ENCODE assay signal across 24 cellular contexts in the genomic region with DNA sequence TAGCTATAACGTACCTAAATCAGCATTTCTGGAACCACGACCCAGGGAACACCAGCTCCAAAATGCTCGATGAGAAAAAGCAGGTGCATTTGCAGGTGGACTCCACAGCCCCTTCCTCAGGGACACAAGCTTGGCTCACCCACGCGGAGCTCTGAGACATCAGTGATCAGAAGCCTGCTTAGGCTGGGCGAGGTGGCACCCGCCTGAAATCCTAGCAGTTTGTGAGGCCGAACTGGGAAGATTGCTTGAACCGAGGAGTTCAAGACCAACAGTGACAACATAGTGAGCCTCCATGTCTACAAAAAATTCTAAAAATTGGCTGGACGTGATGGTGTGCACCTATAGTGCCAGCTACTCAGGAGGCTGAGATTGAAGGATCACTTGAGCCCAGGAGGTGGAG. TPM values are rescaled to one million over a fixed set of nuclear protein-coding genes. Genes with fewer than 3 reads are reported as not detected.
DNase-seq lines count a peak whose midpoint lies in the region; TF ChIP-seq lines count a peak whose summit lies in the region.
"Had no signal": no experiment of that assay in that cellular context is flagged by ENCODE, and none has a peak within 500 bp of the region (broad histone marks: within the 10 kb centered on the region; RNA-seq: fewer than 3 reads in every experiment).

No MANE protein-coding gene starts in this region.

- CTCF ChIA-PET in activated CD4-positive, alpha-beta T cell treated with anti-CD3 and anti-CD28 coated beads, Interleukin-2, amount 10 ng/mL, durations not matched to agents 7 days and 5 days (lab: Charles Lee): interaction anchor here (1.4 kb wide), 1 partner anchor 87 kb away, joined by 3 read pairs; a partner anchor contains a TSS

- H3K4me1 Mint-ChIP-seq in activated CD4-positive, alpha-beta T cell treated with anti-CD3 and anti-CD28 coated beads, Interleukin-2, amount 10 ng/mL, durations not matched to agents 7 days and 5 days: peaks cover 16% of the 10 kb centered on the region
- H3K4me1 Mint-ChIP-seq in endodermal cell (peaks cover 37% of the 10 kb centered on the region), immature natural killer cell (peaks cover 6 to 7% of the 10 kb centered on the region in 2 donors)

- peaks cover 78% of the 10 kb centered on the region for H3K27me3 Mint-ChIP-seq in activated CD4-positive, alpha-beta T cell treated with anti-CD3 and anti-CD28 coated beads, Interleukin-2, amount 10 ng/mL, durations not matched to agents 7 days and 5 days
- H3K27me3 Mint-ChIP-seq in endodermal cell (ENCODE audit: insufficient read depth): peaks cover 57% of the 10 kb centered on the region
- H3K27me3 Mint-ChIP-seq in immature natural killer cell (ENCODE audit: low read depth in 3 of 3): peaks cover 24 to 40% (median 26%) of the 10 kb centered on the region in 3 donors

- no peak overlapping the region for H3K4me3 Mint-ChIP-seq in activated CD4-positive, alpha-beta T cell treated with anti-CD3 and anti-CD28 coated beads, Interleukin-2, amount 10 ng/mL, durations not matched to agents 7 days and 5 days
- H3K4me3 Mint-ChIP-seq in endodermal cell (no peak overlapping the region), immature natural killer cell (no peak overlapping the region)

- peak overlapping the region; percentile 9 for H3K27ac Mint-ChIP-seq in activated CD4-positive, alpha-beta T cell treated with anti-CD3 and anti-CD28 coated beads, Interleukin-2, amount 10 ng/mL, durations not matched to agents 7 days and 5 days
- H3K27ac Mint-ChIP-seq in endodermal cell (no peak overlapping the region), immature natural killer cell (no peak overlapping the region)
- H3K27ac Mint-ChIP-seq: CD4-positive, alpha-beta memory T cell had no signal

- POLR2A ChIA-PET in activated CD4-positive, alpha-beta T cell treated with anti-CD3 and anti-CD28 coated beads, Interleukin-2, amount 10 ng/mL, durations not matched to agents 7 days and 5 days (lab: Charles Lee): no interaction called here

- no peaks in the 10 kb centered on the region for H3K36me3 ChIP-seq in H7 (replicated peaks; ENCODE audit: control insufficient read depth, insufficient read depth, low read length)
- H3K36me3 ChIP-seq in endodermal cell (ENCODE audit: control insufficient read depth, insufficient read depth, low read length): no peaks in the 10 kb centered on the region
- no peaks in the 10 kb centered on the region for H3K36me3 ChIP-seq in MG63
- H3K36me3 ChIP-seq: BLaER1 treated with 17β-estradiol and CSF1 and Interleukin-3, amounts not matched to agents 10 nM and 100 nM had no signal

- H3K27me3 ChIP-seq in H7 (ENCODE audit: control insufficient read depth, insufficient read depth, low read length): peaks cover 54% of the 10 kb centered on the region
- peaks cover 51% of the 10 kb centered on the region for H3K27me3 ChIP-seq in endodermal cell (ENCODE audit: control insufficient read depth, insufficient read depth, low read length, poor library complexity, severe bottlenecking)
- peaks cover 66% of the 10 kb centered on the region for H3K27me3 ChIP-seq in MG63

- H3K9me3 ChIP-seq in endodermal cell (ENCODE audit: control insufficient read depth, low read length) (no peaks in the 10 kb centered on the region), MG63 (peaks cover 2% of the 10 kb centered on the region; the same call in 1 of the 2 replicates)
- H3K9me3 ChIP-seq: Caco-2 had no signal

- H3K27ac ChIP-seq in endodermal cell (ENCODE audit: low read depth, low read length): no peak overlapping the region
- H3K27ac ChIP-seq: BLaER1 treated with 17β-estradiol and CSF1 and Interleukin-3, amounts not matched to agents 10 nM and 100 nM; GM23248; KMS-11 had no signal

- WGBS in endodermal cell (ENCODE audit: insufficient coverage in 1 of 2, insufficient read length in 1 of 2), 2 experiments: 94 to 96% methylated on average over 8 to 10 of the region's 10 CpGs

- no peaks in the 10 kb centered on the region for H3K36me3 Mint-ChIP-seq in activated CD4-positive, alpha-beta T cell treated with anti-CD3 and anti-CD28 coated beads, Interleukin-2, amount 10 ng/mL, durations not matched to agents 7 days and 5 days (ENCODE audit: low read depth)
- H3K36me3 Mint-ChIP-seq in endodermal cell (ENCODE audit: low read depth): no peaks in the 10 kb centered on the region
- H3K36me3 Mint-ChIP-seq in immature natural killer cell: no peaks in the 10 kb centered on the region
- H3K36me3 Mint-ChIP-seq: CD4-positive, alpha-beta memory T cell had no signal

- intact Hi-C loops in posterior vena cava (cut with DNase I): no loop called here

- H3K9me3 Mint-ChIP-seq in activated CD4-positive, alpha-beta T cell treated with anti-CD3 and anti-CD28 coated beads, Interleukin-2, amount 10 ng/mL, durations not matched to agents 7 days and 5 days: peaks cover 3% of the 10 kb centered on the region
- no peaks in the 10 kb centered on the region for H3K9me3 Mint-ChIP-seq in endodermal cell
- no peaks in the 10 kb centered on the region for H3K9me3 Mint-ChIP-seq in immature natural killer cell

- peaks cover 14% of the 10 kb centered on the region for H3K4me1 ChIP-seq in endodermal cell (ENCODE audit: control insufficient read depth, insufficient read depth, low read length)

- no peak overlapping the region for H3K4me3 ChIP-seq in H7 (ENCODE audit: insufficient read depth, low read depth, low read length)
- no peak overlapping the region for H3K4me3 ChIP-seq in endodermal cell (ENCODE audit: low read length)
- no peak overlapping the region for H3K4me3 ChIP-seq in MG63
- H3K4me3 ChIP-seq: BLaER1 treated with 17β-estradiol and CSF1 and Interleukin-3, amounts not matched to agents 10 nM and 100 nM; GM12878; GM23248 had no signal

- no peak for DNase-seq in activated CD4-positive, alpha-beta T cell treated with anti-CD3 and anti-CD28 coated beads, Interleukin-2, amount 10 ng/mL, durations not matched to agents 7 days and 5 days
- DNase-seq in activated CD4-positive, alpha-beta T cell treated with anti-CD3 and anti-CD28 coated beads for 4 hours: no peak
- DNase-seq in H7 (peak; percentile 8), endodermal cell (peak; percentile 27), posterior vena cava (ENCODE audit: low spot score) (peak; percentile 35), immature natural killer cell (no peak), H4 (ENCODE audit: low spot score) (no peak), MG63 (no peak)
- DNase-seq: 8988T; Caco-2; CD4-positive, alpha-beta memory T cell; DMS 273 treated with DMSO at 0.1 percent for 48 hours; DND-41; GM23248; IMR-90; NCI-H1105; NCI-H146; NCI-H2029; NCI-H2171; NCI-H524 treated with DMSO at 0.1 percent for 48 hours; OCI-M1 had no signal

- H3K9ac ChIP-seq in endodermal cell (ENCODE audit: extremely low read depth, low read length, poor library complexity, severe bottlenecking): no peak overlapping the region
- H3K9ac ChIP-seq: BLaER1 treated with 17β-estradiol and CSF1 and Interleukin-3, amounts not matched to agents 10 nM and 100 nM; GM23248; KMS-11 had no signal

- no peak for TF ChIP-seq CTCF in endodermal cell (conservative IDR thresholded peaks at IDR 0.05)

RNA-seq across cellular contexts. Expression of a gene that starts 2.5 kb away (rescaled TPM):
- total RNA-seq in activated CD4-positive, alpha-beta T cell treated with anti-CD3 and anti-CD28 coated beads, Interleukin-2, amount 10 ng/mL, durations not matched to agents 7 days and 5 days: not detected
- 1.0 and 1.8 TPM in 2 replicates for total RNA-seq in H7 (2014; rRNA removed; shearing (Covaris generic))
- 1 to 10 TPM; 1.5 to 6.0 TPM for total RNA-seq in endodermal cell
- polyA plus RNA-seq in endodermal cell (2013, experiment 1 of 2): 0.32 TPM
- polyA plus RNA-seq in endodermal cell (2013, experiment 2 of 2): 0.29 TPM
- under 1 TPM; 0.14 to 0.48 TPM for total RNA-seq in posterior vena cava
- not detected for polyA plus RNA-seq in immature natural killer cell
- 0.08 TPM in 1 of 2 replicates, not detected in the other for total RNA-seq in H4 (2014; rRNA removed; shearing (Covaris generic))
- not detected in 2 replicates for total RNA-seq in MG63 (2014; rRNA removed; shearing (Covaris generic); ENCODE audit: low replicate concordance)
- total RNA-seq: CD4-positive, alpha-beta memory T cell; GM12878; GM23248; IMR-90 had no signal
- polyA plus RNA-seq: GM12878, GM23248, IMR-90 had no signal

RNA-seq across cellular contexts. Expression of a gene that starts 16.9 kb away (rescaled TPM):
- not detected for total RNA-seq in activated CD4-positive, alpha-beta T cell treated with anti-CD3 and anti-CD28 coated beads, Interleukin-2, amount 10 ng/mL, durations not matched to agents 7 days and 5 days
- not detected in 2 replicates for total RNA-seq in H7 (2014; rRNA removed; shearing (Covaris generic))
- total RNA-seq in endodermal cell (not detected), posterior vena cava (not detected)
- not detected for polyA plus RNA-seq in endodermal cell (2013, experiment 1 of 2)
- polyA plus RNA-seq in endodermal cell (2013, experiment 2 of 2): not detected
- not detected for polyA plus RNA-seq in immature natural killer cell
- not detected in 2 replicates for total RNA-seq in H4 (2014; rRNA removed; shearing (Covaris generic))
- not detected in 2 replicates for total RNA-seq in MG63 (2014; rRNA removed; shearing (Covaris generic); ENCODE audit: low replicate concordance)
- total RNA-seq: Caco-2; CD4-positive, alpha-beta memory T cell; GM12878; GM23248; IMR-90 had no signal
- polyA plus RNA-seq: CD4-positive, alpha-beta memory T cell; GM12878; GM23248; IMR-90 had no signal

RNA-seq across cellular contexts. Expression of a gene that starts 31.9 kb away (rescaled TPM):
- not detected for total RNA-seq in activated CD4-positive, alpha-beta T cell treated with anti-CD3 and anti-CD28 coated beads, Interleukin-2, amount 10 ng/mL, durations not matched to agents 7 days and 5 days
- total RNA-seq in H7 (2014; rRNA removed; shearing (Covaris generic)): 0.17 TPM in 1 of 2 replicates, not detected in the other
- total RNA-seq in endodermal cell (not detected), posterior vena cava (not detected)
- not detected for polyA plus RNA-seq in endodermal cell (2013, experiment 1 of 2)
- not detected for polyA plus RNA-seq in endodermal cell (2013, experiment 2 of 2)
- polyA plus RNA-seq in immature natural killer cell: not detected
- total RNA-seq in H4 (2014; rRNA removed; shearing (Covaris generic)): not detected in 2 replicates
- total RNA-seq in MG63 (2014; rRNA removed; shearing (Covaris generic); ENCODE audit: low replicate concordance): not detected in 2 replicates
- total RNA-seq: Caco-2; CD4-positive, alpha-beta memory T cell; GM12878; GM23248; IMR-90 had no signal
- polyA plus RNA-seq: CD4-positive, alpha-beta memory T cell; GM12878; GM23248; IMR-90 had no signal

RNA-seq across cellular contexts. Expression of a gene that starts 47.1 kb away (rescaled TPM):
- total RNA-seq in activated CD4-positive, alpha-beta T cell treated with anti-CD3 and anti-CD28 coated beads, Interleukin-2, amount 10 ng/mL, durations not matched to agents 7 days and 5 days: not detected
- not detected in 2 replicates for total RNA-seq in H7 (2014; rRNA removed; shearing (Covaris generic))
- total RNA-seq in endodermal cell (not detected), posterior vena cava (under 1 TPM in 1 of 2 donors, not detected in 1; 0.48 TPM)
- polyA plus RNA-seq in endodermal cell (2013, experiment 1 of 2): not detected
- polyA plus RNA-seq in endodermal cell (2013, experiment 2 of 2): not detected
- polyA plus RNA-seq in immature natural killer cell: not detected
- not detected in 2 replicates for total RNA-seq in H4 (2014; rRNA removed; shearing (Covaris generic))
- total RNA-seq in MG63 (2014; rRNA removed; shearing (Covaris generic); ENCODE audit: low replicate concordance): not detected in 2 replicates
- total RNA-seq: Caco-2; CD4-positive, alpha-beta memory T cell; GM12878; GM23248; IMR-90 had no signal
- polyA plus RNA-seq: CD4-positive, alpha-beta memory T cell; GM12878; GM23248; IMR-90 had no signal

RNA-seq across cellular contexts. Expression of a gene that starts 56.1 kb away (rescaled TPM):
- not detected for total RNA-seq in activated CD4-positive, alpha-beta T cell treated with anti-CD3 and anti-CD28 coated beads, Interleukin-2, amount 10 ng/mL, durations not matched to agents 7 days and 5 days
- not detected in 2 replicates for total RNA-seq in H7 (2014; rRNA removed; shearing (Covaris generic))
- not detected for total RNA-seq in endodermal cell
- polyA plus RNA-seq in endodermal cell (2013, experiment 1 of 2): not detected
- polyA plus RNA-seq in endodermal cell (2013, experiment 2 of 2): not detected
- total RNA-seq in posterior vena cava: not detected
- 1 to 10 TPM in 1 of 3 donors, not detected in 2; 1.3 TPM for polyA plus RNA-seq in immature natural killer cell
- not detected in 2 replicates for total RNA-seq in H4 (2014; rRNA removed; shearing (Covaris generic))
- not detected in 2 replicates for total RNA-seq in MG63 (2014; rRNA removed; shearing (Covaris generic); ENCODE audit: low replicate concordance)
- total RNA-seq: Caco-2; CD4-positive, alpha-beta memory T cell; GM12878; GM23248; IMR-90 had no signal
- polyA plus RNA-seq: GM12878, GM23248, IMR-90 had no signal

Comparison
In these comparisons a context has a peak if more than half of its experiments do, and no peak if none do; other contexts are left out.
1. DNase-seq: peak in H7 (single experiment), endodermal cell (single experiment) and posterior vena cava (single experiment); none in activated CD4-positive, alpha-beta T cell treated with anti-CD3 and anti-CD28 coated beads, Interleukin-2, amount 10 ng/mL, durations not matched to agents 7 days and 5 days (single experiment), activated CD4-positive, alpha-beta T cell treated with anti-CD3 and anti-CD28 coated beads for 4 hours (0 of 2), immature natural killer cell (0 of 3), H4 (single experiment) and MG63 (single experiment).